ENCODE assay signal across 1 cellular context in the genomic region with DNA sequence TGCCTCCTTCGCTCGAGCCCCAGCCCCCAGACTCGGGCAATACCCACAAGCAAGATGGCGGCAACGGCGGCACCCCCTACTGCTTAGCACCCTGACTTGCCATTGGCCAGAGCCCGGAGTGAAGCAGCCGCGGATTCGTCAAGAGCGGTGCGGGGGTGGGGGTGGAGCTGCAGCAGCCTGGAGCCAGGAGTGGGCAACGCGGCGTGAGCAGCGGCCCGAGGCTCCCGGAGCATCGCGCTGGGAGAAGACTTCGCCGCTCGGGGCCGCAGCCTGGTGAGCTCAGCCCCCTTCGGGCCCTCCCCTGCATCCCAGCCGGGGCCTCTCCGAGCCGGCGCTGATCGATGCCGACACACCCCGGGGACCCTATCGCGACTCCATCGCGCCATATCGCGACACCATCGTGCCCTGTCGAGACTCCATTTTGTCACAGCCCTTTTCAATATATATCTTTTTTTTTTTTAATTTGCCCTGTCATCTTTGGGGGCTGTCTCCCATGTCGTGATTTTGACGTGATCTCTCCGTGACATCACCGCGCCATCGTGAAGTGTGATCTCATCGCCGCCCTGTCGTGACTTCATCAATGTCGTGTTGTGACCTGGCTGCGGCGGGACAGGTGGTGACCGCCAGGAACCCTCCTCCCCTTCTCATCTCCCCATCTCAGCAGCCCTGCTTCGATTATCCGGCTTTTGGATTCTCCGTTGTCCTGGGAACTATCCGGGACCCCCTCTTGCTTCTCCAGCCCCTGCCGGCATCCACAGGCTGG.
TF ChIP-seq lines count a peak whose summit lies in the region.

A gene with protein sequence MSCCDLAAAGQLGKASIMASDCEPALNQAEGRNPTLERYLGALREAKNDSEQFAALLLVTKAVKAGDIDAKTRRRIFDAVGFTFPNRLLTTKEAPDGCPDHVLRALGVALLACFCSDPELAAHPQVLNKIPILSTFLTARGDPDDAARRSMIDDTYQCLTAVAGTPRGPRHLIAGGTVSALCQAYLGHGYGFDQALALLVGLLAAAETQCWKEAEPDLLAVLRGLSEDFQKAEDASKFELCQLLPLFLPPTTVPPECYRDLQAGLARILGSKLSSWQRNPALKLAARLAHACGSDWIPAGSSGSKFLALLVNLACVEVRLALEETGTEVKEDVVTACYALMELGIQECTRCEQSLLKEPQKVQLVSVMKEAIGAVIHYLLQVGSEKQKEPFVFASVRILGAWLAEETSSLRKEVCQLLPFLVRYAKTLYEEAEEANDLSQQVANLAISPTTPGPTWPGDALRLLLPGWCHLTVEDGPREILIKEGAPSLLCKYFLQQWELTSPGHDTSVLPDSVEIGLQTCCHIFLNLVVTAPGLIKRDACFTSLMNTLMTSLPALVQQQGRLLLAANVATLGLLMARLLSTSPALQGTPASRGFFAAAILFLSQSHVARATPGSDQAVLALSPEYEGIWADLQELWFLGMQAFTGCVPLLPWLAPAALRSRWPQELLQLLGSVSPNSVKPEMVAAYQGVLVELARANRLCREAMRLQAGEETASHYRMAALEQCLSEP (plus strand): TSS at position 189 of the 763 bp plus-strand sequence. CDS start 392 bp downstream, at position 581.

TF ChIP-seq in K562, 482 proteins besides CTCF, POLR2A, EP300 and RAD21 (continued from another document and continues in another):
- peak; percentile 86 for TF ChIP-seq MTA1 (IDR thresholded peaks at IDR 0.05; ENCODE audit: borderline replicate concordance)
- TF ChIP-seq, protein P1, sequence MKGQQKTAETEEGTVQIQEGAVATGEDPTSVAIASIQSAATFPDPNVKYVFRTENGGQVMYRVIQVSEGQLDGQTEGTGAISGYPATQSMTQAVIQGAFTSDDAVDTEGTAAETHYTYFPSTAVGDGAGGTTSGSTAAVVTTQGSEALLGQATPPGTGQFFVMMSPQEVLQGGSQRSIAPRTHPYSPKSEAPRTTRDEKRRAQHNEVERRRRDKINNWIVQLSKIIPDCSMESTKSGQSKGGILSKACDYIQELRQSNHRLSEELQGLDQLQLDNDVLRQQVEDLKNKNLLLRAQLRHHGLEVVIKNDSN (CRISPR knock-in tag; IDR thresholded peaks at IDR 0.05): no peak
- TF ChIP-seq, protein P2, sequence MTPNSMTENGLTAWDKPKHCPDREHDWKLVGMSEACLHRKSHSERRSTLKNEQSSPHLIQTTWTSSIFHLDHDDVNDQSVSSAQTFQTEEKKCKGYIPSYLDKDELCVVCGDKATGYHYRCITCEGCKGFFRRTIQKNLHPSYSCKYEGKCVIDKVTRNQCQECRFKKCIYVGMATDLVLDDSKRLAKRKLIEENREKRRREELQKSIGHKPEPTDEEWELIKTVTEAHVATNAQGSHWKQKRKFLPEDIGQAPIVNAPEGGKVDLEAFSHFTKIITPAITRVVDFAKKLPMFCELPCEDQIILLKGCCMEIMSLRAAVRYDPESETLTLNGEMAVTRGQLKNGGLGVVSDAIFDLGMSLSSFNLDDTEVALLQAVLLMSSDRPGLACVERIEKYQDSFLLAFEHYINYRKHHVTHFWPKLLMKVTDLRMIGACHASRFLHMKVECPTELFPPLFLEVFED (CRISPR knock-in tag; conservative IDR thresholded peaks at IDR 0.05): no peak
- no peak for TF ChIP-seq SRSF1 (IDR thresholded peaks at IDR 0.05; ENCODE audit: low read depth, low read length)
- TF ChIP-seq, protein P3, sequence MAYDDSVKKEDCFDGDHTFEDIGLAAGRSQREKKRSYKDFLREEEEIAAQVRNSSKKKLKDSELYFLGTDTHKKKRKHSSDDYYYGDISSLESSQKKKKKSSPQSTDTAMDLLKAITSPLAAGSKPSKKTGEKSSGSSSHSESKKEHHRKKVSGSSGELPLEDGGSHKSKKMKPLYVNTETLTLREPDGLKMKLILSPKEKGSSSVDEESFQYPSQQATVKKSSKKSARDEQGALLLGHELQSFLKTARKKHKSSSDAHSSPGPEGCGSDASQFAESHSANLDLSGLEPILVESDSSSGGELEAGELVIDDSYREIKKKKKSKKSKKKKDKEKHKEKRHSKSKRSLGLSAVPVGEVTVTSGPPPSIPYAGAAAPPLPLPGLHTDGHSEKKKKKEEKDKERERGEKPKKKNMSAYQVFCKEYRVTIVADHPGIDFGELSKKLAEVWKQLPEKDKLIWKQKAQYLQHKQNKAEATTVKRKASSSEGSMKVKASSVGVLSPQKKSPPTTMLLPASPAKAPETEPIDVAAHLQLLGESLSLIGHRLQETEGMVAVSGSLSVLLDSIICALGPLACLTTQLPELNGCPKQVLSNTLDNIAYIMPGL (CRISPR knock-in tag; IDR thresholded peaks at IDR 0.05): 0 out of 2 replicates have a peak, but pooled peaks have one; percentile 30
- TF ChIP-seq CHCHD3 (CRISPR knock-in tag; IDR thresholded peaks at IDR 0.05): no peak
- TF ChIP-seq HDAC1 (IDR thresholded peaks at IDR 0.05): peak in 1 of 2 experiments; percentile 49; a peak in 1 of 4 replicates
- no peak for TF ChIP-seq NR2F6 (CRISPR knock-in tag; IDR thresholded peaks at IDR 0.05)
- TF ChIP-seq, protein P4, sequence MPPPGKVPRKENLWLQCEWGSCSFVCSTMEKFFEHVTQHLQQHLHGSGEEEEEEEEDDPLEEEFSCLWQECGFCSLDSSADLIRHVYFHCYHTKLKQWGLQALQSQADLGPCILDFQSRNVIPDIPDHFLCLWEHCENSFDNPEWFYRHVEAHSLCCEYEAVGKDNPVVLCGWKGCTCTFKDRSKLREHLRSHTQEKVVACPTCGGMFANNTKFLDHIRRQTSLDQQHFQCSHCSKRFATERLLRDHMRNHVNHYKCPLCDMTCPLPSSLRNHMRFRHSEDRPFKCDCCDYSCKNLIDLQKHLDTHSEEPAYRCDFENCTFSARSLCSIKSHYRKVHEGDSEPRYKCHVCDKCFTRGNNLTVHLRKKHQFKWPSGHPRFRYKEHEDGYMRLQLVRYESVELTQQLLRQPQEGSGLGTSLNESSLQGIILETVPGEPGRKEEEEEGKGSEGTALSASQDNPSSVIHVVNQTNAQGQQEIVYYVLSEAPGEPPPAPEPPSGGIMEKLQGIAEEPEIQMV (tag; conservative IDR thresholded peaks at IDR 0.05; ENCODE audit: low read depth): no peak
- TF ChIP-seq CBX2 (IDR thresholded peaks at IDR 0.05; ENCODE audit: insufficient read depth, low read length, poor library complexity, severe bottlenecking): peak; percentile 95
- TF ChIP-seq HNRNPUL1 (IDR thresholded peaks at IDR 0.05; ENCODE audit: low read length): no peak
- TF ChIP-seq ZNF668 (CRISPR knock-in tag; IDR thresholded peaks at IDR 0.05): no peak
- TF ChIP-seq ZNF785 (CRISPR knock-in tag; IDR thresholded peaks at IDR 0.05): no peak
- TF ChIP-seq TARDBP (IDR thresholded peaks at IDR 0.05): no peak
- peak; percentile 60; the same call in 1 of the 2 replicates for TF ChIP-seq SMAD4 (CRISPR knock-in tag; conservative IDR thresholded peaks at IDR 0.05)
- TF ChIP-seq NCOA2 (IDR thresholded peaks at IDR 0.05; ENCODE audit: partially characterized antibody in 2 of 2): no peak
- TF ChIP-seq, protein P5, sequence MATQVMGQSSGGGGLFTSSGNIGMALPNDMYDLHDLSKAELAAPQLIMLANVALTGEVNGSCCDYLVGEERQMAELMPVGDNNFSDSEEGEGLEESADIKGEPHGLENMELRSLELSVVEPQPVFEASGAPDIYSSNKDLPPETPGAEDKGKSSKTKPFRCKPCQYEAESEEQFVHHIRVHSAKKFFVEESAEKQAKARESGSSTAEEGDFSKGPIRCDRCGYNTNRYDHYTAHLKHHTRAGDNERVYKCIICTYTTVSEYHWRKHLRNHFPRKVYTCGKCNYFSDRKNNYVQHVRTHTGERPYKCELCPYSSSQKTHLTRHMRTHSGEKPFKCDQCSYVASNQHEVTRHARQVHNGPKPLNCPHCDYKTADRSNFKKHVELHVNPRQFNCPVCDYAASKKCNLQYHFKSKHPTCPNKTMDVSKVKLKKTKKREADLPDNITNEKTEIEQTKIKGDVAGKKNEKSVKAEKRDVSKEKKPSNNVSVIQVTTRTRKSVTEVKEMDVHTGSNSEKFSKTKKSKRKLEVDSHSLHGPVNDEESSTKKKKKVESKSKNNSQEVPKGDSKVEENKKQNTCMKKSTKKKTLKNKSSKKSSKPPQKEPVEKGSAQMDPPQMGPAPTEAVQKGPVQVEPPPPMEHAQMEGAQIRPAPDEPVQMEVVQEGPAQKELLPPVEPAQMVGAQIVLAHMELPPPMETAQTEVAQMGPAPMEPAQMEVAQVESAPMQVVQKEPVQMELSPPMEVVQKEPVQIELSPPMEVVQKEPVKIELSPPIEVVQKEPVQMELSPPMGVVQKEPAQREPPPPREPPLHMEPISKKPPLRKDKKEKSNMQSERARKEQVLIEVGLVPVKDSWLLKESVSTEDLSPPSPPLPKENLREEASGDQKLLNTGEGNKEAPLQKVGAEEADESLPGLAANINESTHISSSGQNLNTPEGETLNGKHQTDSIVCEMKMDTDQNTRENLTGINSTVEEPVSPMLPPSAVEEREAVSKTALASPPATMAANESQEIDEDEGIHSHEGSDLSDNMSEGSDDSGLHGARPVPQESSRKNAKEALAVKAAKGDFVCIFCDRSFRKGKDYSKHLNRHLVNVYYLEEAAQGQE (CRISPR knock-in tag; IDR thresholded peaks at IDR 0.05; ENCODE audit: low read depth): no peak
- no peak for TF ChIP-seq ZNF165 (CRISPR knock-in tag; IDR thresholded peaks at IDR 0.05; ENCODE audit: borderline replicate concordance)
- no peak for TF ChIP-seq RBM15 (IDR thresholded peaks at IDR 0.05; ENCODE audit: insufficient read depth, low read length)
- TF ChIP-seq, protein P6, sequence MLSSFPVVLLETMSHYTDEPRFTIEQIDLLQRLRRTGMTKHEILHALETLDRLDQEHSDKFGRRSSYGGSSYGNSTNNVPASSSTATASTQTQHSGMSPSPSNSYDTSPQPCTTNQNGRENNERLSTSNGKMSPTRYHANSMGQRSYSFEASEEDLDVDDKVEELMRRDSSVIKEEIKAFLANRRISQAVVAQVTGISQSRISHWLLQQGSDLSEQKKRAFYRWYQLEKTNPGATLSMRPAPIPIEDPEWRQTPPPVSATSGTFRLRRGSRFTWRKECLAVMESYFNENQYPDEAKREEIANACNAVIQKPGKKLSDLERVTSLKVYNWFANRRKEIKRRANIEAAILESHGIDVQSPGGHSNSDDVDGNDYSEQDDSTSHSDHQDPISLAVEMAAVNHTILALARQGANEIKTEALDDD (IDR thresholded peaks at IDR 0.05): no peak
- TF ChIP-seq SLC30A9 (CRISPR knock-in tag; IDR thresholded peaks at IDR 0.05): no peak
- TF ChIP-seq SIN3A (IDR thresholded peaks at IDR 0.05; ENCODE audit: borderline replicate concordance in 2 of 2, control insufficient read depth in 1 of 2, low read depth in 2 of 2, low read length in 2 of 2): no peak
- peak; percentile 15; the same call in 1 of the 2 replicates for TF ChIP-seq ZKSCAN1 (IDR thresholded peaks at IDR 0.05; ENCODE audit: low read depth, low read length)
- no peak for TF ChIP-seq BCOR (IDR thresholded peaks at IDR 0.05)
- TF ChIP-seq MCM5 (IDR thresholded peaks at IDR 0.05; ENCODE audit: low read depth): no peak
- TF ChIP-seq SUPT5H (IDR thresholded peaks at IDR 0.05): peak; percentile 60
- no peak for TF ChIP-seq ESRRB (CRISPR knock-in tag; IDR thresholded peaks at IDR 0.05; ENCODE audit: borderline replicate concordance)
- TF ChIP-seq, protein P7, sequence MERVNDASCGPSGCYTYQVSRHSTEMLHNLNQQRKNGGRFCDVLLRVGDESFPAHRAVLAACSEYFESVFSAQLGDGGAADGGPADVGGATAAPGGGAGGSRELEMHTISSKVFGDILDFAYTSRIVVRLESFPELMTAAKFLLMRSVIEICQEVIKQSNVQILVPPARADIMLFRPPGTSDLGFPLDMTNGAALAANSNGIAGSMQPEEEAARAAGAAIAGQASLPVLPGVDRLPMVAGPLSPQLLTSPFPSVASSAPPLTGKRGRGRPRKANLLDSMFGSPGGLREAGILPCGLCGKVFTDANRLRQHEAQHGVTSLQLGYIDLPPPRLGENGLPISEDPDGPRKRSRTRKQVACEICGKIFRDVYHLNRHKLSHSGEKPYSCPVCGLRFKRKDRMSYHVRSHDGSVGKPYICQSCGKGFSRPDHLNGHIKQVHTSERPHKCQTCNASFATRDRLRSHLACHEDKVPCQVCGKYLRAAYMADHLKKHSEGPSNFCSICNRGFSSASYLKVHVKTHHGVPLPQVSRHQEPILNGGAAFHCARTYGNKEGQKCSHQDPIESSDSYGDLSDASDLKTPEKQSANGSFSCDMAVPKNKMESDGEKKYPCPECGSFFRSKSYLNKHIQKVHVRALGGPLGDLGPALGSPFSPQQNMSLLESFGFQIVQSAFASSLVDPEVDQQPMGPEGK (CRISPR knock-in tag; IDR thresholded peaks at IDR 0.05; ENCODE audit: borderline replicate concordance): no peak
- peak; percentile 43; the same call in 1 of the 2 replicates for TF ChIP-seq KLF16 (IDR thresholded peaks at IDR 0.05)
- TF ChIP-seq, protein P8, sequence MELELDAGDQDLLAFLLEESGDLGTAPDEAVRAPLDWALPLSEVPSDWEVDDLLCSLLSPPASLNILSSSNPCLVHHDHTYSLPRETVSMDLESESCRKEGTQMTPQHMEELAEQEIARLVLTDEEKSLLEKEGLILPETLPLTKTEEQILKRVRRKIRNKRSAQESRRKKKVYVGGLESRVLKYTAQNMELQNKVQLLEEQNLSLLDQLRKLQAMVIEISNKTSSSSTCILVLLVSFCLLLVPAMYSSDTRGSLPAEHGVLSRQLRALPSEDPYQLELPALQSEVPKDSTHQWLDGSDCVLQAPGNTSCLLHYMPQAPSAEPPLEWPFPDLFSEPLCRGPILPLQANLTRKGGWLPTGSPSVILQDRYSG (tag; conservative IDR thresholded peaks at IDR 0.05; ENCODE audit: low read depth): no peak
- TF ChIP-seq NFRKB (IDR thresholded peaks at IDR 0.05; ENCODE audit: low read depth): peak; percentile 97
- TF ChIP-seq, protein P9, sequence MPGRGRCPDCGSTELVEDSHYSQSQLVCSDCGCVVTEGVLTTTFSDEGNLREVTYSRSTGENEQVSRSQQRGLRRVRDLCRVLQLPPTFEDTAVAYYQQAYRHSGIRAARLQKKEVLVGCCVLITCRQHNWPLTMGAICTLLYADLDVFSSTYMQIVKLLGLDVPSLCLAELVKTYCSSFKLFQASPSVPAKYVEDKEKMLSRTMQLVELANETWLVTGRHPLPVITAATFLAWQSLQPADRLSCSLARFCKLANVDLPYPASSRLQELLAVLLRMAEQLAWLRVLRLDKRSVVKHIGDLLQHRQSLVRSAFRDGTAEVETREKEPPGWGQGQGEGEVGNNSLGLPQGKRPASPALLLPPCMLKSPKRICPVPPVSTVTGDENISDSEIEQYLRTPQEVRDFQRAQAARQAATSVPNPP (IDR thresholded peaks at IDR 0.05; ENCODE audit: borderline replicate concordance, insufficient read depth, insufficient read length): no peak
- peak; percentile 35; the same call in 1 of the 2 replicates for TF ChIP-seq NFE2 (IDR thresholded peaks at IDR 0.05; ENCODE audit: low read depth)
- no peak for TF ChIP-seq SMC3 (conservative IDR thresholded peaks at IDR 0.05; ENCODE audit: insufficient read depth, low read depth, low read length)
- 0 out of 2 replicates have a peak, but pooled peaks have one; percentile 55 for TF ChIP-seq SREBF1 (IDR thresholded peaks at IDR 0.05; ENCODE audit: borderline replicate concordance, low read depth, low read length)
